In genomic region chr21:25188639-25189038, GRCh38 we compare ENCODE assay signal across 10 cellular contexts.
A peak's percentile ranks its signal among the peaks of the same experiment; 100 is the strongest.
DNase-seq lines count a peak whose midpoint lies in the region; ATAC-seq and TF ChIP-seq lines count a peak whose summit lies in the region.
"Had no signal": no experiment of that assay in that cellular context is flagged by ENCODE, and none has a peak within 500 bp of the region (broad histone marks: within the 10 kb centered on the region; RNA-seq: fewer than 3 reads in every experiment).

No MANE protein-coding gene starts in this region.

- H3K4me3 Mint-ChIP-seq in H9, result no peak overlapping the region
- H3K4me3 Mint-ChIP-seq: GM23338; natural killer cell treated with Interleukin-12 subunit alpha and Interleukin-12 subunit beta and Interleukin-15 and Interleukin-18, amount 100 ng/mL, for 72 hours had no signal

- H2BK120ac ChIP-seq in H9 (ENCODE audit: low read depth, low read length, poor library complexity, severe bottlenecking), result no peak overlapping the region

- no peaks in the 10 kb centered on the region for H3K79me2 ChIP-seq in H9 (ENCODE audit: insufficient read depth, low read length)

- no peak overlapping the region for H2BK12ac ChIP-seq in H9 (ENCODE audit: insufficient read length, low read depth, low read length)

- H4K5ac ChIP-seq in H9 (ENCODE audit: insufficient read length, low read depth, low read length), result no peak overlapping the region

- WGBS in H9 (ENCODE audit: extremely low coverage, insufficient read length, low lambda C conversion rate), result no CpG with 5 or more reads among the region's 3 CpGs

- no peak overlapping the region for H4K8ac ChIP-seq in H9 (replicated peaks; ENCODE audit: insufficient read length, low read depth, low read length)

- no peaks in the 10 kb centered on the region for H3K27me3 Mint-ChIP-seq in H9 (ENCODE audit: low read depth)
- H3K27me3 Mint-ChIP-seq: natural killer cell treated with Interleukin-12 subunit alpha and Interleukin-12 subunit beta and Interleukin-15 and Interleukin-18, amount 100 ng/mL, for 72 hours had no signal

- H3K23ac ChIP-seq in H9 (ENCODE audit: insufficient read length, low read depth, low read length), result no peak overlapping the region

- H2BK15ac ChIP-seq in H9 (ENCODE audit: low read depth, low read length), result no peak overlapping the region

- H3K4me1 Mint-ChIP-seq in H9, result no peaks in the 10 kb centered on the region
- H3K4me1 Mint-ChIP-seq: GM23338 had no signal

- no peaks in the 10 kb centered on the region for H4K20me1 ChIP-seq in H9 (ENCODE audit: control insufficient read depth, insufficient read depth, insufficient read length)

- H3K14ac ChIP-seq in H9 (ENCODE audit: insufficient read depth, low read length), result no peak overlapping the region

- TF ChIP-seq CTCF in H9 (conservative IDR thresholded peaks at IDR 0.05), result no peak

- H2AK5ac ChIP-seq in H9 (ENCODE audit: insufficient read length, low read length), result no peak overlapping the region

- no peak overlapping the region for H3K27ac ChIP-seq in H9 (ENCODE audit: insufficient read length, low read depth, low read length)

- no peak overlapping the region for H3K27ac Mint-ChIP-seq in H9
- H3K27ac Mint-ChIP-seq: GM23338; natural killer cell treated with Interleukin-12 subunit alpha and Interleukin-12 subunit beta and Interleukin-15 and Interleukin-18, amount 100 ng/mL, for 72 hours had no signal

- H3K9ac ChIP-seq in H9 (ENCODE audit: extremely low read depth, insufficient read length, low read length), result no peak overlapping the region

- no peak overlapping the region for H3K4me2 ChIP-seq in H9 (ENCODE audit: insufficient read depth, insufficient read length, low read length)
- H3K4me2 ChIP-seq: GM23338 had no signal

- no peak overlapping the region for H3K56ac ChIP-seq in H9 (ENCODE audit: insufficient read length, low read depth, low read length)

- ATAC-seq in GM18868 (IDR thresholded peaks at IDR 0.05; ENCODE audit: unreplicated experiment) (peak; percentile 84), GM21390 (IDR thresholded peaks at IDR 0.05; ENCODE audit: unreplicated experiment) (peak; percentile 58), HG03045 (IDR thresholded peaks at IDR 0.05; ENCODE audit: unreplicated experiment) (peak; percentile 80)
- ATAC-seq: GM23338 had no signal

- H3K23me2 ChIP-seq in H9 (ENCODE audit: insufficient read length, low read depth, low read length, poor library complexity, severe bottlenecking), result no peaks in the 10 kb centered on the region

- H3T11ph ChIP-seq in H9 (ENCODE audit: low read length), result no peak overlapping the region

- no peak overlapping the region for H3K18ac ChIP-seq in H9 (ENCODE audit: insufficient read length, low read depth, low read length)

- H4K91ac ChIP-seq in H9 (ENCODE audit: insufficient read length, low read depth, low read length), result no peak overlapping the region

- no peak overlapping the region for H3K4ac ChIP-seq in H9 (ENCODE audit: low read depth, low read length)

- no peaks in the 10 kb centered on the region for H3K79me1 ChIP-seq in H9 (ENCODE audit: insufficient read depth, low read depth, low read length, poor library complexity, severe bottlenecking)

- peak; percentile 25 for DNase-seq in glomerular visceral epithelial cell (ENCODE audit: extremely low spot score)
- no peak for DNase-seq in SW 1271 (lab: John Stamatoyannopoulos, UW)
- no peak for DNase-seq in H9
- DNase-seq in cerebellar cortex (ENCODE audit: low spot score), result no peak
- DNase-seq: NCI-H774 had no signal

- H3K9me3 ChIP-seq in H9 (ENCODE audit: control insufficient read depth, low read depth, low read length), result no peaks in the 10 kb centered on the region

- no peaks in the 10 kb centered on the region; the same call in 1 of the 2 replicates for H3K4me1 ChIP-seq in H9 (ENCODE audit: insufficient read depth, low read length)

- H2BK5ac ChIP-seq in H9 (ENCODE audit: insufficient read length, low read length), result no peak overlapping the region

- peaks cover 25 to 49% of the 10 kb centered on the region in 2 experiments for H3K9me3 Mint-ChIP-seq in H9

- H3K27me3 ChIP-seq in H9 (ENCODE audit: insufficient read depth, low read length), result no peaks in the 10 kb centered on the region

- no peak overlapping the region for H2BK20ac ChIP-seq in H9 (ENCODE audit: low read depth, low read length, poor library complexity, severe bottlenecking)

- H3K36me3 Mint-ChIP-seq in H9 (ENCODE audit: insufficient read depth in 1 of 3, low read depth in 3 of 3), result no peaks in the 10 kb centered on the region; a peak in 1 of 7 replicates
- H3K36me3 Mint-ChIP-seq: natural killer cell treated with Interleukin-12 subunit alpha and Interleukin-12 subunit beta and Interleukin-15 and Interleukin-18, amount 100 ng/mL, for 72 hours had no signal

- no peak overlapping the region for H2AFZ ChIP-seq in H9 (ENCODE audit: low read length)
- H2AFZ ChIP-seq: GM23338 had no signal
